24 cellular contexts compared by ENCODE assay signal in genomic region chr16:19705843-19706242, GRCh38. TPM values are rescaled to one million over a fixed set of nuclear protein-coding genes. Genes with fewer than 3 reads are reported as not detected.
DNase-seq lines count a peak whose midpoint lies in the region; ATAC-seq, FAIRE-seq and TF ChIP-seq lines count a peak whose summit lies in the region.
"Had no signal": no experiment of that assay in that cellular context is flagged by ENCODE, and none has a peak within 500 bp of the region (broad histone marks: within the 10 kb centered on the region; RNA-seq: fewer than 3 reads in every experiment).

No MANE protein-coding gene starts in this region.

- CTCF ChIA-PET in A549 (lab: Yijun Ruan, JAX) (interaction anchor here (0.6 to 2.6 kb wide), 3 partner anchors 12 to 181 kb away, joined by 3 to 7 read pairs (median 4); partner anchors contain the start of genes IQCK and KNOP1), RWPE1 (lab: Yijun Ruan, JAX) (no interaction called here)

- intact Hi-C loops in esophagus squamous epithelium (cut with DNase I), result no loop called here
- intact Hi-C loops in sciatic nerve (cut with DNase I), result no loop called here

- 94% methylated on average over 5 of the region's 5 CpGs for WGBS in A549 (ENCODE audit: missing lambda C conversion rate)
- 84% methylated on average over 5 of the region's 5 CpGs for WGBS in esophagus squamous epithelium, 2 donors

- POLR2A ChIA-PET in A549 (lab: Yijun Ruan, JAX), result interaction anchor here (0.9 kb wide), 1 partner anchor 179 kb away, joined by 4 read pairs; the partner anchor contains the start of gene GPRC5B
- POLR2A ChIA-PET in RWPE1 (lab: Yijun Ruan, JAX; ENCODE audit: low non-redundant PET), result no interaction called here

- H3K4me2 ChIP-seq in A549, result no peak overlapping the region
- H3K4me2 ChIP-seq: SK-N-SH, smooth muscle cell had no signal

- TF ChIP-seq CTCF in A549 (IDR thresholded peaks at IDR 0.05) (no peak), RWPE1 (conservative IDR thresholded peaks at IDR 0.05; ENCODE audit: low read depth) (no peak), esophagus squamous epithelium (IDR thresholded peaks at IDR 0.05) (no peak)

- DNase-seq in A549 (ENCODE audit: low read depth in 1 of 2, low spot score in 1 of 2) (no peak), RWPE1 (ENCODE audit: low spot score) (no peak), esophagus squamous epithelium (lab: John Stamatoyannopoulos, UW) (no peak), sciatic nerve (ENCODE audit: low spot score) (peak; percentile 13), NCI-H526 (lab: John Stamatoyannopoulos, UW) (no peak)
- DNase-seq in activated CD4-positive, alpha-beta T cell treated with anti-CD3 and anti-CD28 coated beads for 4 hours, result no peak
- DNase-seq: activated CD4-positive, alpha-beta T cell treated with anti-CD3 and anti-CD28 coated beads, Interleukin-2, amount 10 ng/mL, durations not matched to agents 7 days and 5 days; Caco-2; DMS79 treated with DMSO at 0.1 percent for 48 hours; effector memory CD8-positive, alpha-beta T cell; MV-4-11; NCI-H146; NCI-H510A; SK-N-SH; stimulated activated CD4-positive, alpha-beta T cell treated with anti-CD3 and anti-CD28 coated beads, Interleukin-2, amount 100 ng/mL, for 24 hours; WERI-Rb-1 had no signal

- H3K4me1 ChIP-seq in A549, result peaks cover 26% of the 10 kb centered on the region
- H3K4me1 ChIP-seq in esophagus squamous epithelium, result peaks cover 8 to 39% (median 18%) of the 10 kb centered on the region in 3 donors

- H3K4me3 ChIP-seq in A549 (no peak overlapping the region), esophagus squamous epithelium (no peak overlapping the region)
- H3K4me3 ChIP-seq: BLaER1 treated with 17β-estradiol and CSF1 and Interleukin-3, amounts not matched to agents 10 nM and 100 nM; smooth muscle cell; suprapubic skin had no signal

- no peak for FAIRE-seq in A549 (lab: Jason Lieb, UNC)
- FAIRE-seq: GM18507, islet of Langerhans had no signal

- ATAC-seq in A549 (no peak), sciatic nerve (no peak), HG02885 (IDR thresholded peaks at IDR 0.05; ENCODE audit: poor library complexity, unreplicated experiment) (no peak), HG03520 (IDR thresholded peaks at IDR 0.05; ENCODE audit: unreplicated experiment) (no peak)
- ATAC-seq: effector memory CD8-positive, alpha-beta T cell; esophagus mucosa had no signal

- H3K9me3 ChIP-seq in A549 (no peaks in the 10 kb centered on the region), esophagus squamous epithelium (no peaks in the 10 kb centered on the region)
- H3K9me3 ChIP-seq: BLaER1 treated with 17β-estradiol and CSF1 and Interleukin-3, amounts not matched to agents 10 nM and 100 nM; Caco-2; SK-N-SH; suprapubic skin had no signal

- TF ChIP-seq EP300 in A549 (IDR thresholded peaks at IDR 0.05), result no peak

- TF ChIP-seq POLR2A in A549 (IDR thresholded peaks at IDR 0.05; ENCODE audit: low read length) (no peak), esophagus squamous epithelium (IDR thresholded peaks at IDR 0.05) (no peak)

- TF ChIP-seq RAD21 in A549 (conservative IDR thresholded peaks at IDR 0.05 in 1 of 2, IDR thresholded peaks at IDR 0.05 in 1 of 2), result no peak

- peaks cover 0 to 96% (median 7%) of the 10 kb centered on the region in 3 donors for H3K36me3 ChIP-seq in esophagus squamous epithelium

- H3K27ac ChIP-seq in A549 (no peak overlapping the region), RWPE1 (peak overlapping the region; percentile 39), esophagus squamous epithelium (peak overlapping the region; percentile 60 to 87 (median 77))
- H3K27ac ChIP-seq: BLaER1 treated with 17β-estradiol and CSF1 and Interleukin-3, amounts not matched to agents 10 nM and 100 nM; WERI-Rb-1 had no signal

- no peaks in the 10 kb centered on the region for H3K27me3 ChIP-seq in esophagus squamous epithelium
- H3K27me3 ChIP-seq: BLaER1 treated with 17β-estradiol and CSF1 and Interleukin-3, amounts not matched to agents 10 nM and 100 nM; suprapubic skin had no signal

TF ChIP-seq in A549, 52 proteins besides CTCF, POLR2A, EP300 and RAD21:
- TF ChIP-seq MAFK (IDR thresholded peaks at IDR 0.05; ENCODE audit: partially characterized antibody) (peak; percentile 52), NPAS2 (CRISPR knock-in tag; IDR thresholded peaks at IDR 0.05; ENCODE audit: borderline replicate concordance) (no peak), SREBF2 (IDR thresholded peaks at IDR 0.05) (no peak), CHD2 (IDR thresholded peaks at IDR 0.05; ENCODE audit: low read length, partially characterized antibody) (no peak), NFE2L2 (conservative IDR thresholded peaks at IDR 0.05; ENCODE audit: low read length) (no peak), FOSL2 (IDR thresholded peaks at IDR 0.05) (no peak), FOSL2 (CRISPR knock-in tag; IDR thresholded peaks at IDR 0.05) (no peak), ZNF302 (CRISPR knock-in tag; IDR thresholded peaks at IDR 0.05) (no peak), ZSCAN20 (CRISPR knock-in tag; IDR thresholded peaks at IDR 0.05) (no peak)
- TF ChIP-seq, protein P1, sequence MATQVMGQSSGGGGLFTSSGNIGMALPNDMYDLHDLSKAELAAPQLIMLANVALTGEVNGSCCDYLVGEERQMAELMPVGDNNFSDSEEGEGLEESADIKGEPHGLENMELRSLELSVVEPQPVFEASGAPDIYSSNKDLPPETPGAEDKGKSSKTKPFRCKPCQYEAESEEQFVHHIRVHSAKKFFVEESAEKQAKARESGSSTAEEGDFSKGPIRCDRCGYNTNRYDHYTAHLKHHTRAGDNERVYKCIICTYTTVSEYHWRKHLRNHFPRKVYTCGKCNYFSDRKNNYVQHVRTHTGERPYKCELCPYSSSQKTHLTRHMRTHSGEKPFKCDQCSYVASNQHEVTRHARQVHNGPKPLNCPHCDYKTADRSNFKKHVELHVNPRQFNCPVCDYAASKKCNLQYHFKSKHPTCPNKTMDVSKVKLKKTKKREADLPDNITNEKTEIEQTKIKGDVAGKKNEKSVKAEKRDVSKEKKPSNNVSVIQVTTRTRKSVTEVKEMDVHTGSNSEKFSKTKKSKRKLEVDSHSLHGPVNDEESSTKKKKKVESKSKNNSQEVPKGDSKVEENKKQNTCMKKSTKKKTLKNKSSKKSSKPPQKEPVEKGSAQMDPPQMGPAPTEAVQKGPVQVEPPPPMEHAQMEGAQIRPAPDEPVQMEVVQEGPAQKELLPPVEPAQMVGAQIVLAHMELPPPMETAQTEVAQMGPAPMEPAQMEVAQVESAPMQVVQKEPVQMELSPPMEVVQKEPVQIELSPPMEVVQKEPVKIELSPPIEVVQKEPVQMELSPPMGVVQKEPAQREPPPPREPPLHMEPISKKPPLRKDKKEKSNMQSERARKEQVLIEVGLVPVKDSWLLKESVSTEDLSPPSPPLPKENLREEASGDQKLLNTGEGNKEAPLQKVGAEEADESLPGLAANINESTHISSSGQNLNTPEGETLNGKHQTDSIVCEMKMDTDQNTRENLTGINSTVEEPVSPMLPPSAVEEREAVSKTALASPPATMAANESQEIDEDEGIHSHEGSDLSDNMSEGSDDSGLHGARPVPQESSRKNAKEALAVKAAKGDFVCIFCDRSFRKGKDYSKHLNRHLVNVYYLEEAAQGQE (IDR thresholded peaks at IDR 0.05), result no peak

RNA-seq across cellular contexts. Expression of gene KNOP1, which starts 12.2 kb away (rescaled TPM):
- polyA plus RNA-seq in A549 (2011; rRNA removed) (26.2 and 44.8 TPM in 2 replicates), A549 (2017; fragmentation: RNase III; extraction: RNeasy Plus Mini Kit Qiagen cat#74134 plus additional on column Dnase treatment) (38.2 to 39.2 TPM (median 39.1 TPM) in 3 replicates)
- polyA plus RNA-seq in A549 (2012; cell fraction: cytosol; rRNA removed), result 12.5 and 15.0 TPM in 2 replicates
- 9.4 and 13.7 TPM in 2 replicates for polyA plus RNA-seq in A549 (2012; cell fraction: nucleus; rRNA removed)
- 20.1 and 20.5 TPM in 2 replicates for polyA minus RNA-seq in A549 (2011; rRNA and poly(A)+ RNA removed)
- total RNA-seq in esophagus squamous epithelium (10 to 100 TPM in 2 of 4 donors, 1 to 10 TPM in 2; 9.0 to 14.3 (median 11.7) TPM), sciatic nerve (19.2 TPM)

RNA-seq across cellular contexts. Expression of gene IQCK, which starts 12.2 kb away (rescaled TPM):
- polyA plus RNA-seq in A549 (2011; rRNA removed), result 13.0 and 15.6 TPM in 2 replicates
- polyA plus RNA-seq in A549 (2012; cell fraction: cytosol; rRNA removed), result 8.0 and 8.2 TPM in 2 replicates
- 6.5 and 14.2 TPM in 2 replicates for polyA plus RNA-seq in A549 (2012; cell fraction: nucleus; rRNA removed)
- polyA plus RNA-seq in A549 (2017; fragmentation: RNase III; extraction: RNeasy Plus Mini Kit Qiagen cat#74134 plus additional on column Dnase treatment), result 10.3 to 12.5 TPM (median 12.1 TPM) in 3 replicates
- polyA minus RNA-seq in A549 (2011; rRNA and poly(A)+ RNA removed), result 7.5 and 7.8 TPM in 2 replicates
- total RNA-seq in esophagus squamous epithelium, result 1 to 10 TPM; 2.2 to 9.3 (median 6.1) TPM
- 24.5 TPM for total RNA-seq in sciatic nerve

Comparison
In these comparisons a context has a peak if more than half of its experiments do, and no peak if none do; other contexts are left out.
1. H3K27ac ChIP-seq: peak in RWPE1 (single experiment) and esophagus squamous epithelium (4 of 4); none in A549 (0 of 2).